In genomic region chr22:30731658-30732057, GRCh38 we compare ENCODE assay signal across 16 cellular contexts. TPM values are rescaled to one million over a fixed set of nuclear protein-coding genes. Genes with fewer than 3 reads are reported as not detected.
DNase-seq lines count a peak whose midpoint lies in the region; ATAC-seq, FAIRE-seq and TF ChIP-seq lines count a peak whose summit lies in the region.
"Had no signal": no experiment of that assay in that cellular context is flagged by ENCODE, and none has a peak within 500 bp of the region (broad histone marks: within the 10 kb centered on the region; RNA-seq: fewer than 3 reads in every experiment).

No MANE protein-coding gene starts in this region.

- TF ChIP-seq RAD21 in H1 (IDR thresholded peaks at IDR 0.05 in 1 of 2, conservative IDR thresholded peaks at IDR 0.05 in 1 of 2; ENCODE audit: low read depth in 2 of 2, low read length in 2 of 2) = no peak

- no peak for FAIRE-seq in H1 (lab: Jason Lieb, UNC)

- no peak overlapping the region for H3K23ac ChIP-seq in H1 (ENCODE audit: insufficient read length)

- peaks cover 0 to 2% (median 0%) of the 10 kb centered on the region in 4 experiments; a peak in 1 of 7 replicates for H3K27me3 ChIP-seq in H1 (replicated peaks in 1 of 4; ENCODE audit: control insufficient read depth in 3 of 4, extremely low read depth in 1 of 4, insufficient read depth in 3 of 4, low read length in 3 of 4)

- no peak overlapping the region for H2BK15ac ChIP-seq in H1 (ENCODE audit: low read length)

- no peaks in the 10 kb centered on the region for H3K9me3 Mint-ChIP-seq in activated naive CD4-positive, alpha-beta T cell treated with anti-CD3 and anti-CD28 coated beads, Interleukin-2, amount 10 ng/mL, durations not matched to agents 7 days and 5 days
- H3K9me3 Mint-ChIP-seq: CD4-positive, alpha-beta T cell had no signal

- peak; percentile 64 for ATAC-seq in omental fat pad (ENCODE audit: low FRiP score)
- ATAC-seq in GM21737 (IDR thresholded peaks at IDR 0.05; ENCODE audit: unreplicated experiment) = no peak

- H2BK120ac ChIP-seq in H1 (replicated peaks; ENCODE audit: low read depth, low read length) = no peak overlapping the region

- H4K8ac ChIP-seq in H1 (ENCODE audit: extremely low read depth, insufficient read depth, low read length) = no peak overlapping the region

- H3K4me3 ChIP-seq in NB4 (ENCODE audit: low read depth, low read length) = no peak overlapping the region
- no peak overlapping the region for H3K4me3 ChIP-seq in H1 (ENCODE audit: extremely low read depth in 1 of 4, insufficient read depth in 2 of 4, low read depth in 3 of 4, low read length in 4 of 4)
- H3K4me3 ChIP-seq: GM23248 had no signal

- H2BK20ac ChIP-seq in H1 (ENCODE audit: low read length) = no peak overlapping the region

- H3K27ac Mint-ChIP-seq in activated naive CD4-positive, alpha-beta T cell treated with anti-CD3 and anti-CD28 coated beads, Interleukin-2, amount 10 ng/mL, durations not matched to agents 7 days and 5 days = no peak overlapping the region
- H3K27ac Mint-ChIP-seq: CD4-positive, alpha-beta T cell had no signal

- no peaks in the 10 kb centered on the region for H3K4me1 Mint-ChIP-seq in activated naive CD4-positive, alpha-beta T cell treated with anti-CD3 and anti-CD28 coated beads, Interleukin-2, amount 10 ng/mL, durations not matched to agents 7 days and 5 days

- H3K4me3 Mint-ChIP-seq in activated naive CD4-positive, alpha-beta T cell treated with anti-CD3 and anti-CD28 coated beads, Interleukin-2, amount 10 ng/mL, durations not matched to agents 7 days and 5 days = no peak overlapping the region
- H3K4me3 Mint-ChIP-seq: CD4-positive, alpha-beta T cell had no signal

- POLR2A ChIA-PET in H1 (lab: Charles Lee; ENCODE audit: partially characterized antibody) = no interaction called here

- H3K23me2 ChIP-seq in H1 (ENCODE audit: low read depth, low read length) = no peaks in the 10 kb centered on the region

- no peak overlapping the region for H4K91ac ChIP-seq in H1 (replicated peaks; ENCODE audit: insufficient read length, low read length)

- H3K4me2 ChIP-seq in H1 (ENCODE audit: insufficient read depth in 1 of 2, low read depth in 2 of 2, low read length in 2 of 2) = no peak overlapping the region

- H3K36me3 ChIP-seq in H1 (ENCODE audit: control insufficient read depth in 2 of 4, insufficient read depth in 4 of 4, low read length in 3 of 4) = no peaks in the 10 kb centered on the region

- no peak overlapping the region for H3K14ac ChIP-seq in H1 (ENCODE audit: insufficient read length)

- H3K4ac ChIP-seq in H1 (replicated peaks; ENCODE audit: insufficient read length, low read depth, low read length) = no peak overlapping the region

- no peaks in the 10 kb centered on the region for H3K9me3 ChIP-seq in H1 (ENCODE audit: insufficient read depth in 2 of 2, low read depth in 1 of 2, low read length in 1 of 2)

- no peak overlapping the region for H2AFZ ChIP-seq in H1 (ENCODE audit: low read length)
- H2AFZ ChIP-seq: GM23248 had no signal

- no peak overlapping the region for H4K5ac ChIP-seq in H1 (ENCODE audit: insufficient read length, low read depth, low read length)

- H3K9ac ChIP-seq in H1 (replicated peaks in 1 of 4; ENCODE audit: extremely low read depth in 1 of 4, low read depth in 3 of 4, low read length in 3 of 4) = no peak overlapping the region
- H3K9ac ChIP-seq: GM23248 had no signal

- no peak overlapping the region for H3K56ac ChIP-seq in H1 (replicated peaks; ENCODE audit: insufficient read length, low read depth, low read length)

- H3K79me2 ChIP-seq in H1 (ENCODE audit: control insufficient read depth in 1 of 2, insufficient read depth in 2 of 2, low read length in 2 of 2) = no peaks in the 10 kb centered on the region

- TF ChIP-seq POLR2A in NB4 (IDR thresholded peaks at IDR 0.05; ENCODE audit: extremely low read depth, insufficient read length) (no peak), H1 (IDR thresholded peaks at IDR 0.05; ENCODE audit: control extremely low read depth in 1 of 2, low read depth in 2 of 2, low read length in 2 of 2) (no peak)

- H2AK5ac ChIP-seq in H1 (ENCODE audit: low read depth, low read length) = no peak overlapping the region

- H4K20me1 ChIP-seq in H1 (replicated peaks in 1 of 2; ENCODE audit: control insufficient read depth in 1 of 2, insufficient read depth in 2 of 2, low read length in 2 of 2) = no peaks in the 10 kb centered on the region

- no peak overlapping the region for H2BK5ac ChIP-seq in H1 (ENCODE audit: low read depth, low read length)

- 0 out of 2 replicates have a peak overlapping the region, but pooled peaks have one; percentile 39 for H2BK12ac ChIP-seq in H1 (ENCODE audit: low read depth, low read length)

- H3K27ac ChIP-seq in H1 (ENCODE audit: low read depth, low read length) = no peak overlapping the region
- H3K27ac ChIP-seq: GM23248, HL-60 had no signal

- H3K27me3 Mint-ChIP-seq in activated naive CD4-positive, alpha-beta T cell treated with anti-CD3 and anti-CD28 coated beads, Interleukin-2, amount 10 ng/mL, durations not matched to agents 7 days and 5 days = peaks cover 8% of the 10 kb centered on the region

- no peak for TF ChIP-seq EP300 in H1 (IDR thresholded peaks at IDR 0.05; ENCODE audit: borderline replicate concordance in 1 of 2, low read depth in 2 of 2, low read length in 2 of 2)

- CTCF ChIA-PET in H1 (lab: Charles Lee; ENCODE audit: partially characterized antibody) = interaction anchor here (1.2 to 1.5 kb wide), 4 partner anchors 9 to 81 kb away, joined by 3 to 9 read pairs (median 4); no protein-coding TSS in a partner anchor
- CTCF ChIA-PET in activated naive CD4-positive, alpha-beta T cell treated with anti-CD3 and anti-CD28 coated beads, Interleukin-2, amount 10 ng/mL, durations not matched to agents 7 days and 5 days (lab: Charles Lee) = no interaction called here

- H3K4me1 ChIP-seq in H1 (replicated peaks in 1 of 4; ENCODE audit: control insufficient read depth in 3 of 4, insufficient read depth in 4 of 4, low read length in 3 of 4) = no peaks in the 10 kb centered on the region; a peak in 2 of 7 replicates

- H3K79me1 ChIP-seq in H1 (ENCODE audit: low read depth, low read length) = no peaks in the 10 kb centered on the region; the same call in 1 of the 2 replicates

- DNase-seq in activated effector memory CD4-positive, alpha-beta T cell treated with anti-CD3 and anti-CD28 coated beads, Interleukin-2, amount 50 U/mL, for 16 hours = peak; percentile 24
- DNase-seq in activated effector memory CD4-positive, alpha-beta T cell treated with Interleukin-2 at 50 U/mL for 16 hours = no peak
- DNase-seq in NB4 (ENCODE audit: low read depth) (peak; percentile 24), H1 (ENCODE audit: low read depth in 1 of 2, low spot score in 2 of 2) (no peak), omental fat pad (ENCODE audit: low spot score) (no peak), ACHN (no peak)
- no peak for DNase-seq in activated naive CD4-positive, alpha-beta T cell treated with anti-CD3 and anti-CD28 coated beads, Interleukin-2, amount 10 ng/mL, durations not matched to agents 7 days and 5 days
- DNase-seq: 8988T; C1 segment of cervical spinal cord; Calu3; CD4-positive, alpha-beta T cell; DMS79; GM23248; H7 had no signal

- no peak overlapping the region for H3K18ac ChIP-seq in H1 (ENCODE audit: extremely low read depth, low read length)

- no peak for TF ChIP-seq CTCF in NB4 (IDR thresholded peaks at IDR 0.05; ENCODE audit: low read depth, low read length)
- no peak for TF ChIP-seq CTCF in H1 (IDR thresholded peaks at IDR 0.05; ENCODE audit: control extremely low read depth in 1 of 3, insufficient read depth in 1 of 3, low read depth in 1 of 3, low read length in 3 of 3)
- TF ChIP-seq CTCF in omental fat pad (IDR thresholded peaks at IDR 0.05) = no peak

- in situ Hi-C loops in ACHN (cut with HindIII; ENCODE audit: low pct_ligation_motif_present, low pct_unique_long_range_greater_than_20kb, low sequenced_read_pairs) = no loop called here

- no peaks in the 10 kb centered on the region for H3K36me3 Mint-ChIP-seq in activated naive CD4-positive, alpha-beta T cell treated with anti-CD3 and anti-CD28 coated beads, Interleukin-2, amount 10 ng/mL, durations not matched to agents 7 days and 5 days

- 88% methylated on average over 6 of the region's 6 CpGs; no CpG with 5 or more reads in 1 of the 2 experiments for WGBS in H1 (ENCODE audit: extremely low coverage in 1 of 2, insufficient coverage in 1 of 2, insufficient read length in 1 of 2, insufficient replicate concordance in 2 of 2, low coverage in 1 of 2, low lambda C conversion rate in 2 of 2, missing lambda C conversion rate in 1 of 2), 2 experiments

TF ChIP-seq in H1, 55 proteins besides CTCF, POLR2A, EP300 and RAD21:
- TF ChIP-seq SP2 (IDR thresholded peaks at IDR 0.05; ENCODE audit: low read length) (no peak), CHD1 (IDR thresholded peaks at IDR 0.05; ENCODE audit: low read depth, low read length) (no peak), ATF3 (IDR thresholded peaks at IDR 0.05; ENCODE audit: insufficient read depth, low read depth, low read length) (no peak), BCL11A (IDR thresholded peaks at IDR 0.05; ENCODE audit: low read depth in 2 of 2, low read length in 2 of 2) (no peak), TCF12 (IDR thresholded peaks at IDR 0.05; ENCODE audit: low read depth, low read length) (no peak), SP1 (IDR thresholded peaks at IDR 0.05; ENCODE audit: low read depth, low read length) (no peak)

RNA-seq across cellular contexts. Expression of gene OSBP2, which starts 37.0 kb away (rescaled TPM):
- total RNA-seq in H1 (2021; fragmentation: NEBNext Ultra II Directional; extraction: Animal tissue kit (Norgen Biotek cat#: 25700)) = 3.4 and 3.7 TPM in 2 replicates
- polyA plus RNA-seq in H1 (2011; rRNA removed) = 3.4 and 4.5 TPM in 2 replicates
- polyA plus RNA-seq in H1 (2011; cell fraction: cytosol; rRNA removed) = 2.9 TPM
- polyA plus RNA-seq in H1 (2011; cell fraction: nucleus; rRNA removed) = 4.9 TPM
- 4.0 to 5.0 TPM (median 4.2 TPM) in 4 replicates for polyA plus RNA-seq in H1 (2012, experiment 1 of 2)
- polyA plus RNA-seq in H1 (2012, experiment 2 of 2) = 2.5 TPM
- polyA plus RNA-seq in H1 (2013, experiment 1 of 2) = 3.6 TPM
- polyA plus RNA-seq in H1 (2013, experiment 2 of 2) = 3.8 TPM
- 5.3 and 5.8 TPM in 2 replicates for polyA minus RNA-seq in H1 (2011; rRNA and poly(A)+ RNA removed)
- polyA minus RNA-seq in H1 (2011; cell fraction: cytosol; rRNA and poly(A)+ RNA removed) = 8.0 TPM
- polyA minus RNA-seq in H1 (2011; cell fraction: nucleus; rRNA and poly(A)+ RNA removed) = 8.9 TPM
- 1 to 10 TPM; 1.3 to 7.4 (median 4.4) TPM for total RNA-seq in omental fat pad

Comparison
In these comparisons a context has a peak if more than half of its experiments do, and no peak if none do; other contexts are left out.
1. DNase-seq: peak in activated effector memory CD4-positive, alpha-beta T cell treated with anti-CD3 and anti-CD28 coated beads, Interleukin-2, amount 50 U/mL, for 16 hours (single experiment) and NB4 (single experiment); none in activated effector memory CD4-positive, alpha-beta T cell treated with Interleukin-2 at 50 U/mL for 16 hours (single experiment), H1 (0 of 2), omental fat pad (single experiment), activated naive CD4-positive, alpha-beta T cell treated with anti-CD3 and anti-CD28 coated beads, Interleukin-2, amount 10 ng/mL, durations not matched to agents 7 days and 5 days (single experiment) and ACHN (single experiment).